In the genomic region with DNA sequence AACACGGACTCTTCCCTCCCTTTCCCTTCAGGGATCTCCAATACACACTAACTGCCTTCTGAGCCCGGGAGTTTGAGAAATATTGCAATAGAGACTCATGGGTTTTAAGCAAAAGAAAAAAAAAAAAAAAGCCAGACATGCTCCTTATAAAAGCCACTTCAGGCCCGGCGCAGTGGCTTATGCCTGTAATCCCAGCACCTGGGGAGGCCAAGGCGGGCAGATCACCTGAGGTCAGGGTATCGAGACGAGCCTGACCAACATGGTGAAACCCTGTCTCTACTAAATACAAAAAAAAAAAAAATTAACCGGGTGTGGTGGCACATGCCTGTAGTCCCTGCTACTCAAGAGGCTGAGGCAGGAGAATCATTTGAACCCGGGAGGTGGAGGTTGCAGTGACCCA, we compare ENCODE assay signal across 35 cellular contexts. TPM values are rescaled to one million over a fixed set of nuclear protein-coding genes. Genes with fewer than 3 reads are reported as not detected.
"Had no signal": no experiment of that assay in that cellular context is flagged by ENCODE, and none has a peak within 500 bp of the region (broad histone marks: within the 10 kb centered on the region; RNA-seq: fewer than 3 reads in every experiment).

No MANE protein-coding gene starts in this region.

- DNase-seq: activated B cell treated with CpG ODN at 0.5 μM for 24 hours; activated CD4-positive, alpha-beta memory T cell treated with anti-CD3 and anti-CD28 coated beads, Interleukin-2, amount 10 ng/mL, durations not matched to agents 7 days and 5 days; activated CD4-positive, alpha-beta T cell treated with anti-CD3 and anti-CD28 coated beads for 48 hours; activated CD4-positive, alpha-beta T cell treated with anti-CD3 and anti-CD28 coated beads, Interleukin-2, amount 50 U/mL, for 4 hours; activated CD8-positive, alpha-beta memory T cell treated with anti-CD3 and anti-CD28 coated beads, Interleukin-2, amount 50 U/mL, for 48 hours; activated effector memory CD4-positive, alpha-beta T cell treated with Interleukin-2 at 50 U/mL for 16 hours; activated gamma-delta T cell treated with Interleukin-2 at 50 U/mL for 16 hours; activated naive CD4-positive, alpha-beta T cell treated with anti-CD3 and anti-CD28 coated beads, Interleukin-2, amount 50 U/mL, for 16 hours; activated naive CD4-positive, alpha-beta T cell treated with Interleukin-2 at 50 U/mL for 16 hours; activated T-cell treated with anti-CD3 and anti-CD28 coated beads for 4 hours; activated T-cell treated with anti-CD3 and anti-CD28 coated beads, Interleukin-2, amount 50 U/mL, for 24 hours; activated T-cell treated with anti-CD3 and anti-CD28 coated beads, Interleukin-2, amount 50 U/mL, for 72 hours; central memory CD4-positive, alpha-beta T cell; cerebellar nuclear complex; colonic mucosa; effector CD8-positive, alpha-beta T cell; esophagus squamous epithelium; foreskin melanocyte; heart right ventricle; SW 1271; T-helper 1 cell; T-helper 2 cell had no signal

- H3K27me3 ChIP-seq: ascending aorta, breast epithelium, cardiac muscle cell, colonic mucosa, esophagus squamous epithelium, gastroesophageal sphincter, heart right ventricle had no signal

- H3K27me3 Mint-ChIP-seq: activated B cell treated with CpG ODN at 0.5 μM for 24 hours; activated CD4-positive, alpha-beta memory T cell treated with anti-CD3 and anti-CD28 coated beads, Interleukin-2, amount 10 ng/mL, durations not matched to agents 7 days and 5 days; activated naive CD8-positive, alpha-beta T cell; activated T-cell treated with anti-CD3 and anti-CD28 coated beads, Interleukin-2, amount 50 U/mL, for 24 hours had no signal

- H3K4me3 Mint-ChIP-seq: activated B cell treated with CpG ODN at 0.5 μM for 24 hours; activated CD4-positive, alpha-beta memory T cell treated with anti-CD3 and anti-CD28 coated beads, Interleukin-2, amount 10 ng/mL, durations not matched to agents 7 days and 5 days; activated naive CD8-positive, alpha-beta T cell; activated T-cell treated with anti-CD3 and anti-CD28 coated beads, Interleukin-2, amount 50 U/mL, for 24 hours had no signal

- H3K27ac Mint-ChIP-seq: activated CD4-positive, alpha-beta memory T cell treated with anti-CD3 and anti-CD28 coated beads, Interleukin-2, amount 10 ng/mL, durations not matched to agents 7 days and 5 days; activated naive CD8-positive, alpha-beta T cell; activated T-cell treated with anti-CD3 and anti-CD28 coated beads, Interleukin-2, amount 50 U/mL, for 24 hours; activated T-cell treated with anti-CD3 and anti-CD28 coated beads, Interleukin-2, amount 50 U/mL, for 72 hours had no signal

- H3K4me3 ChIP-seq: ascending aorta, breast epithelium, cardiac muscle cell, colonic mucosa, esophagus squamous epithelium, gastroesophageal sphincter, heart right ventricle had no signal

- H3K4me1 ChIP-seq: colonic mucosa had no signal

- H3K9me3 ChIP-seq: ascending aorta, breast epithelium, colonic mucosa, esophagus squamous epithelium, gastroesophageal sphincter, heart right ventricle had no signal

- H3K27ac ChIP-seq: ascending aorta, breast epithelium, cardiac muscle cell, colonic mucosa, epithelial cell of prostate, esophagus squamous epithelium, gastroesophageal sphincter, heart right ventricle had no signal

- H3K36me3 ChIP-seq: ascending aorta, breast epithelium, cardiac muscle cell, colonic mucosa had no signal

- H3K9me3 Mint-ChIP-seq: activated B cell treated with CpG ODN at 0.5 μM for 24 hours; activated CD4-positive, alpha-beta memory T cell treated with anti-CD3 and anti-CD28 coated beads, Interleukin-2, amount 10 ng/mL, durations not matched to agents 7 days and 5 days; activated T-cell treated with anti-CD3 and anti-CD28 coated beads, Interleukin-2, amount 50 U/mL, for 24 hours; activated T-cell treated with anti-CD3 and anti-CD28 coated beads, Interleukin-2, amount 50 U/mL, for 72 hours had no signal

- ATAC-seq: activated CD4-positive, CD25-positive, alpha-beta regulatory T cell treated with anti-CD3 and anti-CD28 coated beads, Interleukin-2, amount 50 U/mL, for 24 hours; activated T-cell treated with anti-CD3 and anti-CD28 coated beads, Interleukin-2, amount 50 U/mL, for 72 hours; gastroesophageal sphincter; heart right ventricle had no signal

RNA-seq across cellular contexts. Expression of a gene that starts 44.2 kb away (rescaled TPM):
- total RNA-seq: activated B cell treated with CpG ODN at 0.5 μM for 24 hours; activated CD4-positive, alpha-beta memory T cell treated with anti-CD3 and anti-CD28 coated beads, Interleukin-2, amount 10 ng/mL, durations not matched to agents 7 days and 5 days; ascending aorta; colonic mucosa; dermis microvascular lymphatic vessel endothelial cell; endothelial cell of umbilical vein; esophagus squamous epithelium; fibroblast of lung; fibroblast of villous mesenchyme; gastroesophageal sphincter; glomerular endothelial cell had no signal
- polyA plus RNA-seq: endothelial cell of umbilical vein, esophagus, fibroblast of lung had no signal
